8 cellular contexts compared by ENCODE assay signal in genomic region chr22:43185860-43186261, GRCh38. TPM values are rescaled to one million over a fixed set of nuclear protein-coding genes. Genes with fewer than 3 reads are reported as not detected.
A peak's percentile ranks its signal among the peaks of the same experiment; 100 is the strongest.
DNase-seq lines count a peak whose midpoint lies in the region; ATAC-seq and TF ChIP-seq lines count a peak whose summit lies in the region.

No MANE protein-coding gene starts in this region.

- H3K79me2 ChIP-seq in fibroblast of lung (ENCODE audit: control insufficient read depth, insufficient read depth, low read length), result peaks cover 6% of the 10 kb centered on the region

- H3K27me3 ChIP-seq in fibroblast of lung (ENCODE audit: control insufficient read depth, insufficient read depth, low read length), result peaks cover 4% of the 10 kb centered on the region

- H3K4me2 ChIP-seq in fibroblast of lung (ENCODE audit: extremely low read depth, insufficient read depth, low read length), result peak overlapping the region; percentile 96

- H3K4me3 Mint-ChIP-seq in T-cell (peak overlapping the region; percentile 63 to 77 (median 70)), nephron progenitor cell (peak overlapping the region; percentile 76)

- TF ChIP-seq CTCF in AG10803 (conservative IDR thresholded peaks at IDR 0.05; ENCODE audit: low read length) (no peak), HEK293 (tag by site-specific recombination; IDR thresholded peaks at IDR 0.05) (no peak), fibroblast of lung (conservative IDR thresholded peaks at IDR 0.05 in 1 of 2, IDR thresholded peaks at IDR 0.05 in 1 of 2; ENCODE audit: low read depth in 1 of 2, low read length in 2 of 2) (no peak), nephron progenitor cell (IDR thresholded peaks at IDR 0.05) (no peak)

- H3K9me3 Mint-ChIP-seq in T-cell, result no peaks in the 10 kb centered on the region
- H3K9me3 Mint-ChIP-seq in nephron progenitor cell, result peaks cover 9% of the 10 kb centered on the region

- H3K4me1 Mint-ChIP-seq in T-cell, result peaks cover 23 to 34% (median 26%) of the 10 kb centered on the region in 3 donors
- H3K4me1 Mint-ChIP-seq in nephron progenitor cell, result peaks cover 25% of the 10 kb centered on the region

- ATAC-seq in T-cell (replicated peaks in 1 of 4) (no peak), GM21390 (IDR thresholded peaks at IDR 0.05; ENCODE audit: unreplicated experiment) (no peak), GM18511 (IDR thresholded peaks at IDR 0.05; ENCODE audit: unreplicated experiment) (no peak), HG03460 (IDR thresholded peaks at IDR 0.05; ENCODE audit: unreplicated experiment) (no peak)

- H3K27ac Mint-ChIP-seq in T-cell (peak overlapping the region in 1 of 2 donors; percentile 64), nephron progenitor cell (no peak overlapping the region)

- POLR2A ChIA-PET in HEK293 (lab: Yijun Ruan, JAX) (interaction anchor here (0.6 to 2.5 kb wide), 6 partner anchors 14 to 1144 kb away, joined by 3 to 8 read pairs (median 4); no protein-coding TSS in a partner anchor), T-cell (lab: Charles Lee) (no interaction called here)

- H3K4me3 ChIP-seq in AG10803 (ENCODE audit: low read length), result peak overlapping the region; percentile 75
- H3K4me3 ChIP-seq in HEK293 (ENCODE audit: low read depth, low read length), result peak overlapping the region; percentile 63
- peak overlapping the region; percentile 74 to 82 (median 76) for H3K4me3 ChIP-seq in fibroblast of lung (replicated peaks in 1 of 4; ENCODE audit: control extremely low read depth in 1 of 4, insufficient read depth in 1 of 4, low read depth in 3 of 4, low read length in 4 of 4)

- H3K4me1 ChIP-seq in HEK293 (ENCODE audit: control insufficient read depth, insufficient read depth, low read length), result no peaks in the 10 kb centered on the region
- H3K4me1 ChIP-seq in fibroblast of lung (ENCODE audit: control insufficient read depth, extremely low read depth, insufficient read depth, low read length), result peaks cover 5% of the 10 kb centered on the region

- H3K36me3 Mint-ChIP-seq in T-cell (peaks cover 3% of the 10 kb centered on the region), nephron progenitor cell (ENCODE audit: low read depth) (peaks cover 20% of the 10 kb centered on the region)

- no peaks in the 10 kb centered on the region for H3K9me3 ChIP-seq in HEK293 (ENCODE audit: control insufficient read depth, insufficient read depth, low read depth, low read length)
- no peaks in the 10 kb centered on the region for H3K9me3 ChIP-seq in fibroblast of lung (ENCODE audit: control insufficient read depth, insufficient read depth, low read depth, low read length)

- H3K27me3 Mint-ChIP-seq in T-cell, result no peaks in the 10 kb centered on the region
- peaks cover 10% of the 10 kb centered on the region for H3K27me3 Mint-ChIP-seq in nephron progenitor cell (ENCODE audit: low read depth, poor library complexity)

- CTCF ChIA-PET in HEK293 (lab: Yijun Ruan, JAX), result interaction anchor here (0.9 to 7.1 kb wide), 2 partner anchors 35 to 44 kb away, joined by 3 to 59 read pairs; no protein-coding TSS in a partner anchor
- CTCF ChIA-PET in T-cell (lab: Charles Lee), result interaction anchor here in 1 of 2 donors (0.7 kb wide), 1 partner anchor 1976 kb away, joined by 4 read pairs; no protein-coding TSS in a partner anchor

- H3K9ac ChIP-seq in fibroblast of lung (ENCODE audit: insufficient read depth, low read length), result peak overlapping the region; percentile 46

- peak; percentile 12 for DNase-seq in AG10803 (ENCODE audit: low read depth)
- no peak for DNase-seq in T-cell
- peak; percentile 24 to 28 for DNase-seq in fibroblast of lung (ENCODE audit: low read depth in 2 of 2)
- peak; percentile 30 for DNase-seq in nephron progenitor cell

- H3K36me3 ChIP-seq in HEK293 (ENCODE audit: control insufficient read depth in 2 of 2, insufficient read depth in 1 of 2, low read length in 2 of 2), result peaks cover 0 to 43% of the 10 kb centered on the region in 2 experiments; a peak in 1 of 3 replicates
- H3K36me3 ChIP-seq in fibroblast of lung (ENCODE audit: control insufficient read depth, insufficient read depth, low read length), result peaks cover 6% of the 10 kb centered on the region

- no peak overlapping the region for H2AFZ ChIP-seq in fibroblast of lung (ENCODE audit: low read length)

- no peaks in the 10 kb centered on the region for H4K20me1 ChIP-seq in fibroblast of lung (ENCODE audit: control insufficient read depth, extremely low read depth, insufficient read depth, low read length)

- H3K27ac ChIP-seq in HEK293 (ENCODE audit: extremely low read depth, low read depth, low read length) (peak overlapping the region; percentile 95; the same call in 1 of the 2 replicates), fibroblast of lung (ENCODE audit: insufficient read depth, low read length) (peak overlapping the region; percentile 61)

TF ChIP-seq in HEK293, 187 proteins besides CTCF, POLR2A, EP300 and RAD21 (continues in another document):
- TF ChIP-seq ZNF16 (tag by site-specific recombination; IDR thresholded peaks at IDR 0.05; ENCODE audit: low read depth) (no peak), ZNF777 (tag by site-specific recombination; IDR thresholded peaks at IDR 0.05; ENCODE audit: borderline replicate concordance) (no peak), SP2 (tag by site-specific recombination; IDR thresholded peaks at IDR 0.05) (peak; percentile 50), ZBTB21 (tag by site-specific recombination; IDR thresholded peaks at IDR 0.05) (no peak), IKZF3 (tag by site-specific recombination; IDR thresholded peaks at IDR 0.05) (peak; percentile 42), ZNF621 (tag by site-specific recombination; IDR thresholded peaks at IDR 0.05) (no peak), ZNF791 (tag by site-specific recombination; IDR thresholded peaks at IDR 0.05) (no peak), ZNF692 (tag by site-specific recombination; IDR thresholded peaks at IDR 0.05) (0 out of 2 replicates have a peak, but pooled peaks have one; percentile 13), ZNF654 (tag by site-specific recombination; IDR thresholded peaks at IDR 0.05; ENCODE audit: low read depth) (no peak), ZBTB17 (tag by site-specific recombination; IDR thresholded peaks at IDR 0.05) (peak; percentile 39; the same call in 1 of the 2 replicates), ZNF184 (tag by site-specific recombination; IDR thresholded peaks at IDR 0.05) (no peak), ZBTB8A (tag by site-specific recombination; IDR thresholded peaks at IDR 0.05) (no peak), ZNF221 (tag by site-specific recombination; IDR thresholded peaks at IDR 0.05; ENCODE audit: borderline replicate concordance) (no peak), ZNF549 (tag by site-specific recombination; IDR thresholded peaks at IDR 0.05) (no peak), ZNF488 (tag by site-specific recombination; IDR thresholded peaks at IDR 0.05) (no peak)

RNA-seq across cellular contexts. Expression of gene TTLL12, which starts 1.1 kb away (rescaled TPM):
- total RNA-seq in T-cell, result 10 to 100 TPM; 17.1 to 38.1 (median 33.8) TPM
- total RNA-seq in fibroblast of lung, result 14.7 and 18.0 TPM in 2 replicates
- polyA plus RNA-seq in fibroblast of lung, result 6.0 and 8.6 TPM in 2 replicates
- 16.5 and 25.2 TPM in 2 replicates for polyA plus RNA-seq in fibroblast of lung (2012)
- 25.7 and 46.8 TPM in 2 replicates for polyA minus RNA-seq in fibroblast of lung (ENCODE audit: low replicate concordance)

RNA-seq across cellular contexts. Expression of gene TSPO, which starts 34.5 kb away (rescaled TPM):
- total RNA-seq in T-cell, result 100 to 1,000 TPM in 3 of 5 donors, 10 to 100 TPM in 2; 50.2 to 128 (median 101) TPM
- total RNA-seq in fibroblast of lung, result 179 and 243 TPM in 2 replicates
- 47.5 and 67.1 TPM in 2 replicates for polyA plus RNA-seq in fibroblast of lung
- polyA plus RNA-seq in fibroblast of lung (2012), result 172 and 274 TPM in 2 replicates
- polyA minus RNA-seq in fibroblast of lung (ENCODE audit: low replicate concordance), result 16.6 and 21.0 TPM in 2 replicates

RNA-seq across cellular contexts. Expression of gene MCAT, which starts 42.7 kb away (rescaled TPM):
- 10 to 100 TPM in 3 of 5 donors, 1 to 10 TPM in 2; 6.5 to 13.3 (median 10.6) TPM for total RNA-seq in T-cell
- total RNA-seq in fibroblast of lung, result 8.4 and 8.5 TPM in 2 replicates
- 9.3 and 12.1 TPM in 2 replicates for polyA plus RNA-seq in fibroblast of lung
- 11.4 and 15.6 TPM in 2 replicates for polyA plus RNA-seq in fibroblast of lung (2012)
- polyA minus RNA-seq in fibroblast of lung (ENCODE audit: low replicate concordance), result 5.9 and 11.4 TPM in 2 replicates

Comparison
In these comparisons a context has a peak if more than half of its experiments do, and no peak if none do; other contexts are left out.
1. DNase-seq: peak in AG10803 (single experiment), fibroblast of lung (2 of 2) and nephron progenitor cell (single experiment); none in T-cell (0 of 34).
2. Peak in every context shown above with its lines, with median percentiles within 50 percentile points of each other: H3K4me3 ChIP-seq.